Comparison of ENCODE assay signal across 6 cellular contexts in the genomic region with DNA sequence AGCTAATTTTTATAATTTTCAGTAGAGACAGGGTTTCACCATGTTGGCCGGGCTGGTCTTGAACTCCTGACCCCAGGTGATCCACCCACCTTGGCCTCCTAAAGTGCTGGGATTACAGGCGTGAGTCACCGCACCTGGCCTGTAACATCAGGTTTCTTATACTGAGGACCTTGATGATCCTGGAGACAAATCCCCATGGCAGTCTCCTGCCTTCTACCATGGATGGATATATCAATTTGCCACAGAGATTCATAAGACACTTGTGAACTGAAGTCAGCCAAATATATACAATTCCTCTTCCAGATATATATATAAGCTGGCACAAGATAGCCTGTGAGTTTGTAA.
DNase-seq lines count a peak whose midpoint lies in the region; ATAC-seq and TF ChIP-seq lines count a peak whose summit lies in the region.
"Not testable (repeated sequence)": the region's sequence is repeated elsewhere in the genome, so short reads cannot be mapped to it uniquely, and the experiment has no call there.

No MANE protein-coding gene starts in this region.

- not testable (repeated sequence) for DNase-seq in RWPE2 (ENCODE audit: low spot score); breast epithelium (ENCODE audit: low spot score in 2 of 2); foreskin keratinocyte; right lobe of liver; upper lobe of right lung
- DNase-seq in epithelial cell of esophagus (ENCODE audit: low read depth): peak; percentile 30

- H3K9me3 ChIP-seq in RWPE2 (ENCODE audit: severe bottlenecking); breast epithelium; right lobe of liver; upper lobe of right lung: not testable (repeated sequence)

- not testable (repeated sequence) for H3K27me3 ChIP-seq in RWPE2 (ENCODE audit: insufficient read depth, poor library complexity, severe bottlenecking); breast epithelium; foreskin keratinocyte; right lobe of liver; upper lobe of right lung

- intact Hi-C loops in breast epithelium (cut with DNase I; ENCODE audit: low total_unique reads); right lobe of liver (cut with DNase I); upper lobe of right lung (cut with DNase I): not testable (repeated sequence)

- TF ChIP-seq CTCF in RWPE2 (IDR thresholded peaks at IDR 0.05; ENCODE audit: poor library complexity, severe bottlenecking); breast epithelium (IDR thresholded peaks at IDR 0.05); epithelial cell of esophagus (IDR thresholded peaks at IDR 0.05; ENCODE audit: insufficient read depth, low read depth, low read length, missing control alignments); foreskin keratinocyte (conservative IDR thresholded peaks at IDR 0.05); right lobe of liver (IDR thresholded peaks at IDR 0.05); upper lobe of right lung (IDR thresholded peaks at IDR 0.05): not testable (repeated sequence)

- H3K27ac ChIP-seq in RWPE2 (ENCODE audit: poor library complexity, severe bottlenecking) (peak overlapping the region; percentile 68), breast epithelium (peak overlapping the region; percentile 68 to 79), right lobe of liver (peak overlapping the region in 2 of 3 donors; percentile 46 to 79)
- not testable (repeated sequence) for H3K27ac ChIP-seq in foreskin keratinocyte, upper lobe of right lung

- peaks cover 25% of the 10 kb centered on the region for H3K4me1 ChIP-seq in RWPE2 (ENCODE audit: insufficient read depth, poor library complexity, severe bottlenecking)
- not testable (repeated sequence) for H3K4me1 ChIP-seq in breast epithelium, foreskin keratinocyte, right lobe of liver, upper lobe of right lung

- not testable (repeated sequence) for H3K36me3 ChIP-seq in RWPE2 (ENCODE audit: low read depth); breast epithelium; right lobe of liver; upper lobe of right lung

- H3K4me3 ChIP-seq in RWPE2 (ENCODE audit: severe bottlenecking); breast epithelium; epithelial cell of esophagus (ENCODE audit: low read length); right lobe of liver; upper lobe of right lung: not testable (repeated sequence)

- WGBS in right lobe of liver (ENCODE audit: insufficient coverage, low coverage, low lambda C conversion rate, missing lambda C conversion rate): 73% methylated on average over 3 of the region's 3 CpGs

- TF ChIP-seq POLR2A in breast epithelium (IDR thresholded peaks at IDR 0.05); right lobe of liver (IDR thresholded peaks at IDR 0.05): not testable (repeated sequence)

- peak; percentile 59 for ATAC-seq in RWPE2 (ENCODE audit: low read depth)
- ATAC-seq in foreskin keratinocyte: peak; percentile 41
- ATAC-seq in right lobe of liver: peak in 3 of 4 donors; percentile 17 to 39 (median 32)
- peak; percentile 29 for ATAC-seq in upper lobe of right lung
